In genomic region chr17:42675984-42676423, GRCh38 we compare ENCODE assay signal across 8 cellular contexts. TPM values are rescaled to one million over a fixed set of nuclear protein-coding genes. Genes with fewer than 3 reads are reported as not detected.
DNase-seq lines count a peak whose midpoint lies in the region; ATAC-seq and TF ChIP-seq lines count a peak whose summit lies in the region.

No MANE protein-coding gene starts in this region.

- H3K9me3 ChIP-seq in right atrium auricular region, result no peaks in the 10 kb centered on the region

- peak overlapping the region; percentile 56 for H3K4me3 Mint-ChIP-seq in activated naive CD8-positive, alpha-beta T cell

- H3K27ac ChIP-seq in right atrium auricular region (peak overlapping the region; percentile 95 to 99), rectal smooth muscle tissue (ENCODE audit: low read depth, low read length) (peak overlapping the region; percentile 77)

- peaks cover 45% of the 10 kb centered on the region for H3K4me1 Mint-ChIP-seq in activated naive CD8-positive, alpha-beta T cell (ENCODE audit: low read depth)

- H3K27ac Mint-ChIP-seq in activated naive CD8-positive, alpha-beta T cell, result no peak overlapping the region

- H3K9ac ChIP-seq in rectal smooth muscle tissue (ENCODE audit: low read length), result peak overlapping the region; percentile 93

- no peak for TF ChIP-seq CTCF in right atrium auricular region (IDR thresholded peaks at IDR 0.05)

- H3K27me3 Mint-ChIP-seq in activated naive CD8-positive, alpha-beta T cell, result peaks cover 15% of the 10 kb centered on the region

- DNase-seq in COLO668 (lab: John Stamatoyannopoulos, UW; ENCODE audit: unreplicated experiment), result peak; percentile 44
- peak; percentile 52 for DNase-seq in HuH-7 (ENCODE audit: low spot score)
- peak; percentile 69 for DNase-seq in right atrium auricular region (ENCODE audit: low spot score)
- DNase-seq in sciatic nerve (ENCODE audit: low spot score), result no peak
- no peak for DNase-seq in NCI-H526 treated with DMSO at 0.1 percent for 48 hours (lab: John Stamatoyannopoulos, UW)
- DNase-seq in DMS153 (lab: John Stamatoyannopoulos, UW), result no peak

- no peaks in the 10 kb centered on the region for H3K36me3 Mint-ChIP-seq in activated naive CD8-positive, alpha-beta T cell

- H3K9me3 Mint-ChIP-seq in activated naive CD8-positive, alpha-beta T cell (ENCODE audit: low read depth), result no peaks in the 10 kb centered on the region

- no peak for ATAC-seq in sciatic nerve

- intact Hi-C loops in sciatic nerve (cut with DNase I), result no loop called here

- peaks cover 25% of the 10 kb centered on the region for H3K36me3 ChIP-seq in right atrium auricular region
- peaks cover 12% of the 10 kb centered on the region for H3K36me3 ChIP-seq in rectal smooth muscle tissue (ENCODE audit: control insufficient read depth, insufficient read depth, low read length)

- H3K27me3 ChIP-seq in right atrium auricular region, result no peaks in the 10 kb centered on the region
- H3K27me3 ChIP-seq in rectal smooth muscle tissue (ENCODE audit: control insufficient read depth, insufficient read depth, low read length), result no peaks in the 10 kb centered on the region

- H3K4me1 ChIP-seq in right atrium auricular region (peaks cover 0 to 64% of the 10 kb centered on the region in 2 donors), rectal smooth muscle tissue (ENCODE audit: control insufficient read depth, insufficient read depth, low read length) (peaks cover 25% of the 10 kb centered on the region)

- H3K4me3 ChIP-seq in right atrium auricular region (peak overlapping the region; percentile 63 to 87), rectal smooth muscle tissue (ENCODE audit: low read length) (peak overlapping the region; percentile 98)

RNA-seq across cellular contexts. Expression of gene PLEKHH3, which starts 0.8 kb away (rescaled TPM):
- total RNA-seq in right atrium auricular region (10 to 100 TPM; 14.5 to 26.5 TPM), sciatic nerve (40.3 TPM)

RNA-seq across cellular contexts. Expression of gene CCR10, which starts 5.6 kb away (rescaled TPM):
- total RNA-seq in right atrium auricular region (1 to 10 TPM; 1.3 to 4.4 TPM), sciatic nerve (3.5 TPM)

RNA-seq across cellular contexts. Expression of gene CNTNAP1, which starts 6.3 kb away (rescaled TPM):
- total RNA-seq in right atrium auricular region (1 to 10 TPM in 1 of 2 donors, under 1 TPM in 1; 0.96 to 2.0 TPM), sciatic nerve (12.9 TPM)

RNA-seq across cellular contexts. Expression of gene TUBG2, which starts 16.9 kb away (rescaled TPM):
- total RNA-seq in right atrium auricular region (10 to 100 TPM; 18.2 to 25.7 TPM), sciatic nerve (46.8 TPM)

Comparison
In these comparisons a context has a peak if more than half of its experiments do, and no peak if none do; other contexts are left out.
1. DNase-seq: peak in COLO668 (single experiment), HuH-7 (single experiment) and right atrium auricular region (single experiment); none in sciatic nerve (single experiment), NCI-H526 treated with DMSO at 0.1 percent for 48 hours (single experiment) and DMS153 (single experiment).